Comparison of ENCODE assay signal across 25 cellular contexts in genomic region chr7:158842486-158842885, GRCh38. TPM values are rescaled to one million over a fixed set of nuclear protein-coding genes. Genes with fewer than 3 reads are reported as not detected.
DNase-seq lines count a peak whose midpoint lies in the region; ATAC-seq and TF ChIP-seq lines count a peak whose summit lies in the region.
"Had no signal": no experiment of that assay in that cellular context is flagged by ENCODE, and none has a peak within 500 bp of the region (broad histone marks: within the 10 kb centered on the region; RNA-seq: fewer than 3 reads in every experiment).

No MANE protein-coding gene starts in this region.

- no peaks in the 10 kb centered on the region for H3K4me1 ChIP-seq in vagina
- H3K4me1 ChIP-seq: colonic mucosa had no signal

- no peaks in the 10 kb centered on the region for H3K27me3 ChIP-seq in vagina
- H3K27me3 ChIP-seq: colonic mucosa, stomach, thyroid gland had no signal

- no peak overlapping the region for H3K4me3 ChIP-seq in vagina
- H3K4me3 ChIP-seq: colonic mucosa, stomach, thyroid gland had no signal

- H3K36me3 Mint-ChIP-seq in activated naive CD4-positive, alpha-beta T cell treated with anti-CD3 and anti-CD28 coated beads, Interleukin-2, amount 10 ng/mL, durations not matched to agents 7 days and 5 days = peaks cover 4% of the 10 kb centered on the region
- peaks cover 0 to 9% of the 10 kb centered on the region in 2 donors for H3K36me3 Mint-ChIP-seq in activated naive CD4-positive, alpha-beta T cell treated with anti-CD3 and anti-CD28 coated beads, Interleukin-2, amount 50 U/mL, for 72 hours
- H3K36me3 Mint-ChIP-seq: IgD-negative memory B cell had no signal

- H3K9me3 Mint-ChIP-seq in activated naive CD4-positive, alpha-beta T cell treated with anti-CD3 and anti-CD28 coated beads, Interleukin-2, amount 10 ng/mL, durations not matched to agents 7 days and 5 days = no peaks in the 10 kb centered on the region
- peaks cover 0 to 5% of the 10 kb centered on the region in 2 donors for H3K9me3 Mint-ChIP-seq in activated naive CD4-positive, alpha-beta T cell treated with anti-CD3 and anti-CD28 coated beads, Interleukin-2, amount 50 U/mL, for 72 hours
- H3K9me3 Mint-ChIP-seq: IgD-negative memory B cell had no signal

- no peak overlapping the region for H3K4me3 Mint-ChIP-seq in activated naive CD4-positive, alpha-beta T cell treated with anti-CD3 and anti-CD28 coated beads, Interleukin-2, amount 10 ng/mL, durations not matched to agents 7 days and 5 days
- H3K4me3 Mint-ChIP-seq: IgD-negative memory B cell, nephron, WTC11 had no signal

- peaks cover 12% of the 10 kb centered on the region for H3K27me3 Mint-ChIP-seq in activated naive CD4-positive, alpha-beta T cell treated with anti-CD3 and anti-CD28 coated beads, Interleukin-2, amount 10 ng/mL, durations not matched to agents 7 days and 5 days

- CTCF ChIA-PET in activated naive CD4-positive, alpha-beta T cell treated with anti-CD3 and anti-CD28 coated beads, Interleukin-2, amount 10 ng/mL, durations not matched to agents 7 days and 5 days (lab: Charles Lee) = interaction anchor here (1.0 to 2.6 kb wide), 2 partner anchors 14 to 134 kb away, joined by 3 to 9 read pairs; partner anchors contain the start of gene DYNC2I1

- intact Hi-C loops in vagina (cut with DNase I) = no loop called here

- DNase-seq in activated CD4-positive, CD25-positive, alpha-beta regulatory T cell (lab: John Stamatoyannopoulos, UW) = no peak
- DNase-seq in activated naive CD4-positive, alpha-beta T cell treated with anti-CD3 and anti-CD28 coated beads, Interleukin-2, amount 10 ng/mL, durations not matched to agents 7 days and 5 days = no peak
- DNase-seq in activated naive CD4-positive, alpha-beta T cell treated with anti-CD3 and anti-CD28 coated beads, Interleukin-2, amount 50 U/mL, for 16 hours = no peak
- DNase-seq in activated naive CD4-positive, alpha-beta T cell treated with anti-CD3 and anti-CD28 coated beads, Interleukin-2, amount 50 U/mL, for 72 hours (ENCODE audit: low spot score in 2 of 2) = no peak
- DNase-seq in stimulated activated naive CD8-positive, alpha-beta T cell treated with anti-CD3 and anti-CD28 coated beads, Interleukin-15, Interleukin-2, amounts not matched to agents 100 U/mL and 50 U/mL, for 24 hours = no peak
- no peak for DNase-seq in vagina (ENCODE audit: extremely low spot score in 2 of 2)
- DNase-seq: activated gamma-delta T cell; anterior cingulate cortex; colonic mucosa; effector CD8-positive, alpha-beta T cell; erythroblast; HCEC 1CT; kidney; midbrain; NCI-H1092; NCI-H1694 treated with DMSO at 0.1 percent for 48 hours; NCI-H526; SHP77; stomach; thyroid gland had no signal

- no peak overlapping the region for H3K27ac ChIP-seq in vagina
- H3K27ac ChIP-seq: colonic mucosa, stomach, thyroid gland had no signal

- no peaks in the 10 kb centered on the region for H3K36me3 ChIP-seq in vagina
- H3K36me3 ChIP-seq: colonic mucosa, stomach, thyroid gland had no signal

- H3K9me3 ChIP-seq in vagina = no peaks in the 10 kb centered on the region
- H3K9me3 ChIP-seq: colonic mucosa, stomach, thyroid gland had no signal

- H3K27ac Mint-ChIP-seq in activated naive CD4-positive, alpha-beta T cell treated with anti-CD3 and anti-CD28 coated beads, Interleukin-2, amount 10 ng/mL, durations not matched to agents 7 days and 5 days = peak overlapping the region; percentile 73
- peak overlapping the region in 1 of 2 donors; percentile 62 for H3K27ac Mint-ChIP-seq in activated naive CD4-positive, alpha-beta T cell treated with anti-CD3 and anti-CD28 coated beads, Interleukin-2, amount 50 U/mL, for 72 hours
- H3K27ac Mint-ChIP-seq: IgD-negative memory B cell, WTC11 had no signal

- TF ChIP-seq POLR2A in vagina (IDR thresholded peaks at IDR 0.05) = no peak

- peak; percentile 56 to 82 for ATAC-seq in activated CD4-positive, CD25-positive, alpha-beta regulatory T cell treated with anti-CD3 and anti-CD28 coated beads, Interleukin-2, amount 50 U/mL, for 24 hours
- peak; percentile 56 to 68 for ATAC-seq in activated naive CD4-positive, alpha-beta T cell treated with anti-CD3 and anti-CD28 coated beads, Interleukin-2, amount 50 U/mL, for 72 hours
- peak; percentile 51 for ATAC-seq in stimulated activated naive CD8-positive, alpha-beta T cell treated with anti-CD3 and anti-CD28 coated beads, Interleukin-15, Interleukin-2, amounts not matched to agents 100 U/mL and 50 U/mL, for 24 hours
- no peak for ATAC-seq in GM19328 (IDR thresholded peaks at IDR 0.05; ENCODE audit: unreplicated experiment)
- ATAC-seq: WTC11 had no signal

- TF ChIP-seq CTCF in vagina (IDR thresholded peaks at IDR 0.05) = no peak

- peaks cover 34% of the 10 kb centered on the region for H3K4me1 Mint-ChIP-seq in activated naive CD4-positive, alpha-beta T cell treated with anti-CD3 and anti-CD28 coated beads, Interleukin-2, amount 10 ng/mL, durations not matched to agents 7 days and 5 days

RNA-seq across cellular contexts. Expression of gene ESYT2, which starts 13.2 kb away (rescaled TPM):
- 10 to 100 TPM; 54.4 to 73.3 TPM for total RNA-seq in activated naive CD4-positive, alpha-beta T cell treated with anti-CD3 and anti-CD28 coated beads, Interleukin-2, amount 50 U/mL, for 72 hours
- total RNA-seq in vagina = 82.5 TPM

RNA-seq across cellular contexts. Expression of gene DYNC2I1, which starts 13.9 kb away (rescaled TPM):
- total RNA-seq in activated naive CD4-positive, alpha-beta T cell treated with anti-CD3 and anti-CD28 coated beads, Interleukin-2, amount 50 U/mL, for 72 hours = 10 to 100 TPM; 12.0 to 16.9 TPM
- total RNA-seq in vagina = 22.3 TPM
